8 cellular contexts compared by ENCODE assay signal in the genomic region with DNA sequence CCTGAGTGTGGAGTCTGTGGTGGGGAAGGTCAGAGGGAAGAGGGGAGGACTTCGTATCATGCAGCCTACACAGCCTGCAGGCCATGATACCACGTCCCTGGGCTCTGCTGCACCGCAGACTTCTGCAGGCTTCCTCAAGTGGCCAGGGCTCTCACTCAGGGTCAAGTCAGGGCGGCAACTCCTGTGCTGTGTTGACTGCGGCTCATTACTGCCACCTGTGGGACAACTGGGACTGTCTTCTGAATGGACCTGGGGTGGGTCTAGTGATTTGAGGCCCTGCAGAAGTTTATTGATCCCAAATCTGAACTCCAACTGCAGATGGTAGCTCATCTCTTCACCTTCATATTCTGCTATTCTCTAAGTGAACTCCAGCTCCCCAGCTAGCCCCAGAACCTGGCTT.
DNase-seq lines count a peak whose midpoint lies in the region; ATAC-seq and TF ChIP-seq lines count a peak whose summit lies in the region.

No MANE protein-coding gene starts in this region.

- H3K4me1 Mint-ChIP-seq in neural progenitor cell, result peaks cover 9% of the 10 kb centered on the region

- intact Hi-C loops in colonic mucosa (cut with DNase I), result loop anchor here (5.0 kb wide), 1 partner anchor 175 kb away; no protein-coding TSS in a partner anchor

- H2AFZ ChIP-seq in neural progenitor cell (replicated peaks), result no peak overlapping the region

- 80 to 81% methylated on average over 5 of the region's 5 CpGs for WGBS in tibial nerve, 2 donors

- no peaks in the 10 kb centered on the region for H3K9me3 Mint-ChIP-seq in neural progenitor cell

- no peak for TF ChIP-seq EP300 in tibial nerve (IDR thresholded peaks at IDR 0.05)

- no peaks in the 10 kb centered on the region for H3K9me3 ChIP-seq in Peyer's patch
- no peaks in the 10 kb centered on the region for H3K9me3 ChIP-seq in colonic mucosa
- H3K9me3 ChIP-seq in neural progenitor cell (ENCODE audit: low read depth), result no peaks in the 10 kb centered on the region
- H3K9me3 ChIP-seq in tibial nerve, result no peaks in the 10 kb centered on the region

- H3K36me3 Mint-ChIP-seq in neural progenitor cell, result no peaks in the 10 kb centered on the region

- H3K79me2 ChIP-seq in neural progenitor cell (ENCODE audit: low read depth), result no peaks in the 10 kb centered on the region

- TF ChIP-seq POLR2A in Peyer's patch (IDR thresholded peaks at IDR 0.05), result no peak
- TF ChIP-seq POLR2A in tibial nerve (IDR thresholded peaks at IDR 0.05), result no peak

- H3K27me3 Mint-ChIP-seq in neural progenitor cell (ENCODE audit: insufficient read depth, low read depth), result peaks cover 2% of the 10 kb centered on the region

- no peak overlapping the region for H3K27ac Mint-ChIP-seq in neural progenitor cell

- H3K9ac ChIP-seq in colonic mucosa (ENCODE audit: low read depth in 2 of 2, low read length in 2 of 2) (no peak overlapping the region), neural progenitor cell (no peak overlapping the region)

- no peaks in the 10 kb centered on the region for H3F3A ChIP-seq in neural progenitor cell (ENCODE audit: low read depth)

- no peak overlapping the region for H3K4me3 ChIP-seq in Peyer's patch
- no peak overlapping the region for H3K4me3 ChIP-seq in colonic mucosa
- no peak overlapping the region for H3K4me3 ChIP-seq in neural progenitor cell
- no peak overlapping the region for H3K4me3 ChIP-seq in tibial nerve

- peak; percentile 89 for ATAC-seq in GM18511 (IDR thresholded peaks at IDR 0.05; ENCODE audit: unreplicated experiment)
- peak; percentile 80 for ATAC-seq in HG03095 (IDR thresholded peaks at IDR 0.05; ENCODE audit: unreplicated experiment)

- TF ChIP-seq CTCF in Peyer's patch (IDR thresholded peaks at IDR 0.05) (peak in 3 of 6 experiments; percentile 15 to 27 (median 23)), colonic mucosa (IDR thresholded peaks at IDR 0.05) (peak; percentile 22), neural progenitor cell (IDR thresholded peaks at IDR 0.05) (peak; percentile 43), tibial nerve (IDR thresholded peaks at IDR 0.05) (peak in 1 of 5 experiments; percentile 11)

- no peak overlapping the region for H3K4me3 Mint-ChIP-seq in neural progenitor cell

- H3K36me3 ChIP-seq in Peyer's patch (no peaks in the 10 kb centered on the region), colonic mucosa (no peaks in the 10 kb centered on the region), neural progenitor cell (no peaks in the 10 kb centered on the region), tibial nerve (peaks cover 0 to 40% (median 0%) of the 10 kb centered on the region in 3 donors)

- H3K27ac ChIP-seq in Peyer's patch (no peak overlapping the region), colonic mucosa (no peak overlapping the region), neural progenitor cell (no peak overlapping the region), tibial nerve (no peak overlapping the region)

- no peak overlapping the region for H3K4me2 ChIP-seq in neural progenitor cell

- peaks cover 0 to 6% (median 0%) of the 10 kb centered on the region in 4 donors for H3K4me1 ChIP-seq in Peyer's patch
- no peaks in the 10 kb centered on the region for H3K4me1 ChIP-seq in colonic mucosa
- peaks cover 10% of the 10 kb centered on the region for H3K4me1 ChIP-seq in neural progenitor cell
- H3K4me1 ChIP-seq in tibial nerve, result peaks cover 0 to 24% (median 7%) of the 10 kb centered on the region in 4 donors

- peak; percentile 37 for DNase-seq in 8988T
- DNase-seq in Peyer's patch, result peak in 2 of 3 donors; percentile 20 to 65
- peak; percentile 56 for DNase-seq in colonic mucosa
- peak; percentile 44 for DNase-seq in neural progenitor cell (ENCODE audit: low spot score)
- DNase-seq in tibial nerve (ENCODE audit: low spot score in 2 of 2), result no peak
- no peak for DNase-seq in A172 (ENCODE audit: low spot score)

- H4K20me1 ChIP-seq in neural progenitor cell (ENCODE audit: low read depth), result no peaks in the 10 kb centered on the region

- H3K27me3 ChIP-seq in Peyer's patch (no peaks in the 10 kb centered on the region), colonic mucosa (no peaks in the 10 kb centered on the region), neural progenitor cell (no peaks in the 10 kb centered on the region), tibial nerve (no peaks in the 10 kb centered on the region)

Comparison
In these comparisons a context has a peak if more than half of its experiments do, and no peak if none do; other contexts are left out.
1. DNase-seq: peak in 8988T (single experiment), Peyer's patch (2 of 3), colonic mucosa (single experiment) and neural progenitor cell (single experiment); none in tibial nerve (0 of 2) and A172 (single experiment).